ENCODE assay signal across 8 cellular contexts in the genomic region with DNA sequence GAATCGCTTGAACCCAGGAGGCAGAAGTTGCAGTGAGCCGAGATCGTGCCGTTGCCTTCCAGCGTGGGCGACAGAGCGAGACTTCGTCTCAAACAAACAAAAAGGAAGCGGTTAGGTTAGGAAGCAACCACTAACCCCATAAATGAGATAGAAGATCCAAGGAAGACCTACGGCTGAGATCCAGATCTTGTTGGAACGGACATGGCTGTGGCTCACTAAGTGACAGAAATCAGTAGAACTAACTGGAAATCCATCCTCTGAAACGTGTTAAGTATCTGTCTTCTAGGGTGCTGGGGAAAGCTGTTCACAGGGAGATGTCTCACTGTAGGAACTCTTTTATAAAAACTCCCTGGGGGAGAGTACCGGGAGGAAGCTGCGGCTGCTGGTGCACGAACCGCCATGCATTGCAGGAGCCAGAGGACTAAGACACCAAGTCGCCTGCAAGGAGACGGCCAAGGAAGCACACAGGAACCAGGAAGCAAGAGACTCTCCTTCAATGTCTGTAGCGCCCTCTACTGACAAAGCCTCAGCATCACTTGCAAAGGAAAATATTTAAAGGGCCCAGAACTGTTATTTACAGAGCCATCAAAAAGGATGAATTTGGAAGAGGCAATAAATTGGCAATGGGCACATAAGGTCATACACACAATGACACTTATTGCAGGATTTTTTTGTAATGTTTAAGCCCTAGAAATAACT. TPM values are rescaled to one million over a fixed set of nuclear protein-coding genes. Genes with fewer than 3 reads are reported as not detected.
DNase-seq lines count a peak whose midpoint lies in the region; ATAC-seq and TF ChIP-seq lines count a peak whose summit lies in the region.

No MANE protein-coding gene starts in this region.

- H2AFZ ChIP-seq in PC-9, result no peak overlapping the region

- no peak for TF ChIP-seq POLR2A in breast epithelium (IDR thresholded peaks at IDR 0.05)

- peak; percentile 40 for TF ChIP-seq CTCF in MCF 10A (IDR thresholded peaks at IDR 0.05; ENCODE audit: unreplicated experiment)
- TF ChIP-seq CTCF in breast epithelium (IDR thresholded peaks at IDR 0.05), result peak in 1 of 3 donors; percentile 23
- TF ChIP-seq CTCF in PC-9 (conservative IDR thresholded peaks at IDR 0.05), result peak; percentile 82

- H3K9me2 ChIP-seq in PC-9 (ENCODE audit: insufficient read depth), result no peaks in the 10 kb centered on the region

- in situ Hi-C loops in T47D (cut with HindIII; ENCODE audit: low pct_unique_long_range_greater_than_20kb, low sequenced_read_pairs), result no loop called here

- intact Hi-C loops in MCF 10A (cut with micrococcal nuclease), result loop anchor here (1.0 to 5.0 kb wide), 2 partner anchors 111 to 409 kb away; no protein-coding TSS in a partner anchor
- intact Hi-C loops in breast epithelium (cut with DNase I; ENCODE audit: low total_unique reads), result no loop called here
- intact Hi-C loops in PC-9 (cut with micrococcal nuclease; ENCODE audit: unreplicated experiment), result loop anchor here (1.0 to 10.0 kb wide), 3 partner anchors 71 to 480 kb away; partner anchors contain the start of gene SAA2
- intact Hi-C loops in left colon (cut with DNase I, micrococcal nuclease), result no loop called here

- ATAC-seq in HG03196 (IDR thresholded peaks at IDR 0.05; ENCODE audit: unreplicated experiment), result peak; percentile 76
- ATAC-seq in left colon, result peak; percentile 86

- POLR2A ChIA-PET in MCF 10A (lab: Yijun Ruan, JAX), result no interaction called here
- POLR2A ChIA-PET in PC-9 (lab: Charles Lee; ENCODE audit: unreplicated experiment), result interaction anchor here (1.1 kb wide), 1 partner anchor 227 kb away, joined by 7 read pairs; no protein-coding TSS in a partner anchor

- H3K27ac Mint-ChIP-seq in MCF 10A (ENCODE audit: low read depth, unreplicated experiment), result no peak overlapping the region

- H3K4me3 ChIP-seq in breast epithelium (no peak overlapping the region), PC-9 (no peak overlapping the region)

- H3K79me2 ChIP-seq in PC-9 (ENCODE audit: low read depth), result no peaks in the 10 kb centered on the region

- H3K27me3 ChIP-seq in breast epithelium, result no peaks in the 10 kb centered on the region
- no peaks in the 10 kb centered on the region for H3K27me3 ChIP-seq in PC-9 (ENCODE audit: insufficient read depth, low read depth)

- no peaks in the 10 kb centered on the region for H3F3A ChIP-seq in PC-9 (ENCODE audit: insufficient read depth, low read depth)

- no peak overlapping the region for H3K27ac ChIP-seq in breast epithelium
- no peak overlapping the region for H3K27ac ChIP-seq in PC-9

- H3K4me3 Mint-ChIP-seq in MCF 10A (ENCODE audit: unreplicated experiment), result no peak overlapping the region

- H3K9me3 ChIP-seq in breast epithelium (no peaks in the 10 kb centered on the region), PC-9 (ENCODE audit: insufficient read depth, low read depth) (no peaks in the 10 kb centered on the region)

- no peaks in the 10 kb centered on the region for H3K27me3 Mint-ChIP-seq in MCF 10A (ENCODE audit: insufficient read depth, unreplicated experiment)

- H3K4me2 ChIP-seq in PC-9, result no peak overlapping the region

- DNase-seq in MCF 10A (ENCODE audit: unreplicated experiment) (peak; percentile 71), breast epithelium (ENCODE audit: low spot score in 2 of 2) (no peak), PC-9 (peak; percentile 37 to 59), T47D (ENCODE audit: low read depth in 1 of 2, low spot score in 1 of 2) (peak; percentile 23 to 91), left colon (peak; percentile 49 to 53), DMS153 (lab: John Stamatoyannopoulos, UW) (no peak), retina (no peak)

- no TSS peak for BruUV-seq in MCF 10A (replicated peaks; lab: Mats Ljungman, UMichigan)
- no TSS peak for BruUV-seq in PC-9 (replicated peaks; lab: Mats Ljungman, UMichigan)

- H3K4me1 ChIP-seq in breast epithelium, result no peaks in the 10 kb centered on the region
- H3K4me1 ChIP-seq in PC-9 (replicated peaks; ENCODE audit: insufficient read depth), result no peaks in the 10 kb centered on the region

- CTCF ChIA-PET in MCF 10A (lab: Yijun Ruan, JAX) (interaction anchor here (0.6 to 2.7 kb wide), 11 partner anchors 10 to 551 kb away, joined by 3 to 11 read pairs (median 3); no protein-coding TSS in a partner anchor), PC-9 (lab: Charles Lee) (interaction anchor here (0.6 to 0.7 kb wide), 3 partner anchors 22 to 447 kb away, joined by 3 to 4 read pairs (median 3); no protein-coding TSS in a partner anchor)

- H3K36me3 ChIP-seq in breast epithelium (no peaks in the 10 kb centered on the region), PC-9 (ENCODE audit: low read depth) (no peaks in the 10 kb centered on the region)

- no peaks in the 10 kb centered on the region for H3K9me3 Mint-ChIP-seq in MCF 10A (ENCODE audit: unreplicated experiment)

- no peaks in the 10 kb centered on the region for H4K20me1 ChIP-seq in PC-9 (ENCODE audit: insufficient read depth)

- H3K36me3 Mint-ChIP-seq in MCF 10A (ENCODE audit: insufficient read depth, unreplicated experiment), result peaks cover 6% of the 10 kb centered on the region

- H3K4me1 Mint-ChIP-seq in MCF 10A (ENCODE audit: insufficient read depth, unreplicated experiment), result no peaks in the 10 kb centered on the region

RNA-seq across cellular contexts. Expression of gene SPTY2D1, which starts 16.9 kb away (rescaled TPM):
- total RNA-seq in MCF 10A (2022) (26.8 and 30.2 TPM in 2 replicates), breast epithelium (10 to 100 TPM; 19.5 to 30.6 (median 27.5) TPM), PC-9 (2021) (22.3 and 23.7 TPM in 2 replicates), left colon (10 to 100 TPM; 19.9 to 20.2 TPM)

RNA-seq across cellular contexts. Expression of gene TMEM86A, which starts 47.6 kb away (rescaled TPM):
- total RNA-seq in MCF 10A (2022) (0.30 and 0.49 TPM in 2 replicates), breast epithelium (10 to 100 TPM in 2 of 3 donors, 1 to 10 TPM in 1; 9.9 to 16.7 (median 12.7) TPM), PC-9 (2021) (1.4 and 2.1 TPM in 2 replicates), left colon (1 to 10 TPM; 2.0 to 3.3 TPM)

RNA-seq across cellular contexts. Expression of gene MISFA, which starts 51.4 kb away (rescaled TPM):
- total RNA-seq in MCF 10A (2022), result 2.4 and 4.0 TPM in 2 replicates
- 1 to 10 TPM in 2 of 3 donors, not detected in 1; 2.6 TPM for total RNA-seq in breast epithelium
- 5.8 and 7.9 TPM in 2 replicates for total RNA-seq in PC-9 (2021)
- 1 to 10 TPM; 1.8 to 2.0 TPM for total RNA-seq in left colon

Comparison
In these comparisons a context has a peak if more than half of its experiments do, and no peak if none do; other contexts are left out.
1. DNase-seq: peak in MCF 10A (single experiment), PC-9 (2 of 2), T47D (2 of 2) and left colon (2 of 2); none in breast epithelium (0 of 2), DMS153 (single experiment) and retina (single experiment).
2. intact Hi-C loops: an anchor here in MCF 10A (1.0 to 5.0 kb wide) and PC-9 (1.0 to 10.0 kb wide); none called in breast epithelium and left colon.